In genomic region chr7:31569528-31569927, GRCh38 we compare ENCODE assay signal across 2 cellular contexts.
A peak's percentile ranks its signal among the peaks of the same experiment; 100 is the strongest.
TF ChIP-seq lines count a peak whose summit lies in the region.

No MANE protein-coding gene starts in this region.

TF ChIP-seq in A549, 52 proteins besides CTCF, POLR2A, EP300 and RAD21 (continued from another document):
- no peak for TF ChIP-seq ZSCAN20 (CRISPR knock-in tag; IDR thresholded peaks at IDR 0.05)
- TF ChIP-seq USF2 (IDR thresholded peaks at IDR 0.05) = no peak
- TF ChIP-seq CBX8 (IDR thresholded peaks at IDR 0.05) = peak; percentile 74; the same call in 1 of the 2 replicates

TF ChIP-seq in GM23338, 12 proteins besides CTCF, POLR2A, EP300 and RAD21 (continued from another document):
- TF ChIP-seq ZNF462 (CRISPR knock-in tag; IDR thresholded peaks at IDR 0.05) = no peak
- TF ChIP-seq ZNF331 (CRISPR knock-in tag; IDR thresholded peaks at IDR 0.05; ENCODE audit: low read depth) = no peak
- no peak for TF ChIP-seq NANOG (IDR thresholded peaks at IDR 0.05; ENCODE audit: borderline replicate concordance)
- no peak for TF ChIP-seq ETS1 (IDR thresholded peaks at IDR 0.05)
- TF ChIP-seq EZH2 (IDR thresholded peaks at IDR 0.05; ENCODE audit: low read depth, unreplicated experiment) = no peak
